In genomic region chr2:120820885-120821279, GRCh38 we compare ENCODE assay signal across 1 cellular context.
TF ChIP-seq lines count a peak whose summit lies in the region.

No MANE protein-coding gene starts in this region.

TF ChIP-seq in WTC11, 78 proteins besides CTCF, POLR2A, EP300 and RAD21 (continued from another document):
- no peak for TF ChIP-seq PRDM15 (CRISPR knock-in tag; IDR thresholded peaks at IDR 0.05)
- no peak for TF ChIP-seq FOXP4 (CRISPR knock-in tag; IDR thresholded peaks at IDR 0.05)
- no peak for TF ChIP-seq ZNF263 (CRISPR knock-in tag; IDR thresholded peaks at IDR 0.05; ENCODE audit: low read depth)
- TF ChIP-seq ZNF317 (CRISPR knock-in tag; IDR thresholded peaks at IDR 0.05; ENCODE audit: borderline replicate concordance, low read depth): no peak
- no peak for TF ChIP-seq ESRRA (CRISPR knock-in tag; IDR thresholded peaks at IDR 0.05; ENCODE audit: borderline replicate concordance)
- no peak for TF ChIP-seq CDX4 (CRISPR knock-in tag; IDR thresholded peaks at IDR 0.05; ENCODE audit: borderline replicate concordance)
- no peak for TF ChIP-seq SP1 (CRISPR knock-in tag; conservative IDR thresholded peaks at IDR 0.05)
- no peak for TF ChIP-seq ZNF121 (CRISPR knock-in tag; IDR thresholded peaks at IDR 0.05)
- no peak for TF ChIP-seq ZBTB43 (CRISPR knock-in tag; IDR thresholded peaks at IDR 0.05)
- no peak for TF ChIP-seq AFF4 (CRISPR knock-in tag; IDR thresholded peaks at IDR 0.05; ENCODE audit: borderline replicate concordance)
- TF ChIP-seq MAX (CRISPR knock-in tag; IDR thresholded peaks at IDR 0.05): no peak
- TF ChIP-seq ELF4 (CRISPR knock-in tag; IDR thresholded peaks at IDR 0.05; ENCODE audit: low read depth): no peak
- no peak for TF ChIP-seq ZBTB21 (CRISPR knock-in tag; IDR thresholded peaks at IDR 0.05; ENCODE audit: borderline replicate concordance)
- TF ChIP-seq KAT7 (CRISPR knock-in tag; IDR thresholded peaks at IDR 0.05; ENCODE audit: borderline replicate concordance): no peak
- TF ChIP-seq HMGXB4 (CRISPR knock-in tag; IDR thresholded peaks at IDR 0.05): no peak
